14 cellular contexts compared by ENCODE assay signal in genomic region chr4:33837043-33837442, GRCh38.
DNase-seq lines count a peak whose midpoint lies in the region; ATAC-seq and TF ChIP-seq lines count a peak whose summit lies in the region.
"Had no signal": no experiment of that assay in that cellular context is flagged by ENCODE, and none has a peak within 500 bp of the region (broad histone marks: within the 10 kb centered on the region; RNA-seq: fewer than 3 reads in every experiment).

No MANE protein-coding gene starts in this region.

- H3K4me3 Mint-ChIP-seq in MCF 10A (ENCODE audit: unreplicated experiment) = no peak overlapping the region
- H3K4me3 Mint-ChIP-seq: activated CD8-positive, alpha-beta T cell treated with anti-CD3 and anti-CD28 coated beads, Interleukin-2, amount 10 ng/mL, durations not matched to agents 7 days and 5 days; activated naive CD4-positive, alpha-beta T cell treated with anti-CD3 and anti-CD28 coated beads for 36 hours; dendritic cell treated with granulocyte-macrophage colony-stimulating factor and Interleukin-4, amounts not matched to agents 40 ng/mL and 50 ng/mL, for 4 days had no signal

- no peak for ATAC-seq in GM18505 (IDR thresholded peaks at IDR 0.05; ENCODE audit: unreplicated experiment)
- ATAC-seq: activated CD8-positive, alpha-beta T cell treated with anti-CD3 and anti-CD28 coated beads, Interleukin-2, amount 10 ng/mL, durations not matched to agents 7 days and 5 days had no signal

- TF ChIP-seq CTCF in MCF 10A (IDR thresholded peaks at IDR 0.05; ENCODE audit: unreplicated experiment) (no peak), breast epithelium (IDR thresholded peaks at IDR 0.05) (no peak), foreskin fibroblast (IDR thresholded peaks at IDR 0.05; ENCODE audit: low read depth, low read length) (no peak)

- no peak overlapping the region for H3K27ac ChIP-seq in breast epithelium
- H3K27ac ChIP-seq: 22Rv1, tibial nerve had no signal

- intact Hi-C loops in MCF 10A (cut with micrococcal nuclease) = no loop called here
- intact Hi-C loops in breast epithelium (cut with DNase I; ENCODE audit: low total_unique reads) = no loop called here

- POLR2A ChIA-PET in MCF 10A (lab: Yijun Ruan, JAX) = interaction anchor here (0.5 kb wide), 1 partner anchor 312 kb away, joined by 3 read pairs; no protein-coding TSS in a partner anchor

- H3K27ac Mint-ChIP-seq in MCF 10A (ENCODE audit: low read depth, unreplicated experiment) = no peak overlapping the region
- H3K27ac Mint-ChIP-seq: activated CD8-positive, alpha-beta T cell treated with anti-CD3 and anti-CD28 coated beads, Interleukin-2, amount 10 ng/mL, durations not matched to agents 7 days and 5 days; activated naive CD4-positive, alpha-beta T cell treated with anti-CD3 and anti-CD28 coated beads for 36 hours; dendritic cell treated with granulocyte-macrophage colony-stimulating factor and Interleukin-4, amounts not matched to agents 40 ng/mL and 50 ng/mL, for 4 days had no signal

- CTCF ChIA-PET in MCF 10A (lab: Yijun Ruan, JAX) = interaction anchor here (0.6 kb wide), 1 partner anchor 79 kb away, joined by 3 read pairs; no protein-coding TSS in a partner anchor

- no peaks in the 10 kb centered on the region for H3K36me3 ChIP-seq in breast epithelium
- H3K36me3 ChIP-seq: tibial nerve had no signal

- peaks cover 6% of the 10 kb centered on the region for H3K4me1 Mint-ChIP-seq in MCF 10A (ENCODE audit: insufficient read depth, unreplicated experiment)

- no peaks in the 10 kb centered on the region for H3K27me3 ChIP-seq in breast epithelium
- H3K27me3 ChIP-seq: tibial nerve had no signal

- DNase-seq in MCF 10A (ENCODE audit: unreplicated experiment) (peak; percentile 6), breast epithelium (ENCODE audit: low spot score in 2 of 2) (no peak), amniotic epithelial cell (ENCODE audit: low read depth) (peak; percentile 88), foreskin fibroblast (peak; percentile 65 to 79), NCI-H748 (lab: John Stamatoyannopoulos, UW; ENCODE audit: unreplicated experiment) (no peak), SIG-M5 treated with dmso at 0.1 percent for 504 hours (lab: John Stamatoyannopoulos, UW; ENCODE audit: unreplicated experiment) (no peak)
- no peak for DNase-seq in activated CD4-positive, alpha-beta T cell treated with anti-CD3 and anti-CD28 coated beads for 1 hour
- DNase-seq: activated CD8-positive, alpha-beta T cell treated with anti-CD3 and anti-CD28 coated beads, Interleukin-2, amount 10 ng/mL, durations not matched to agents 7 days and 5 days; activated naive CD4-positive, alpha-beta T cell treated with anti-CD3 and anti-CD28 coated beads for 36 hours; glutamatergic neuron had no signal

- H3K4me1 ChIP-seq in breast epithelium = no peaks in the 10 kb centered on the region
- H3K4me1 ChIP-seq: tibial nerve had no signal

- no peaks in the 10 kb centered on the region for H3K27me3 Mint-ChIP-seq in MCF 10A (ENCODE audit: insufficient read depth, unreplicated experiment)
- H3K27me3 Mint-ChIP-seq: dendritic cell treated with granulocyte-macrophage colony-stimulating factor and Interleukin-4, amounts not matched to agents 40 ng/mL and 50 ng/mL, for 4 days had no signal

- TF ChIP-seq POLR2A in breast epithelium (IDR thresholded peaks at IDR 0.05) (no peak), GM18505 (IDR thresholded peaks at IDR 0.05; ENCODE audit: borderline replicate concordance, extremely low read depth, insufficient read depth, insufficient read length) (no peak)

- H3K9me3 ChIP-seq in breast epithelium = no peaks in the 10 kb centered on the region
- H3K9me3 ChIP-seq: tibial nerve had no signal

- H3K4me3 ChIP-seq in breast epithelium (no peak overlapping the region), foreskin fibroblast (ENCODE audit: low read depth in 1 of 2, low read length in 2 of 2) (no peak overlapping the region)
- H3K4me3 ChIP-seq: tibial nerve had no signal

- no TSS peak for BruUV-seq in MCF 10A (replicated peaks; lab: Mats Ljungman, UMichigan)

- H3K9me3 Mint-ChIP-seq in MCF 10A (ENCODE audit: unreplicated experiment) = no peaks in the 10 kb centered on the region

- no peaks in the 10 kb centered on the region for H3K36me3 Mint-ChIP-seq in MCF 10A (ENCODE audit: insufficient read depth, unreplicated experiment)

Comparison
In these comparisons a context has a peak if more than half of its experiments do, and no peak if none do; other contexts are left out.
1. DNase-seq: peak in MCF 10A (single experiment), amniotic epithelial cell (single experiment) and foreskin fibroblast (2 of 2); none in breast epithelium (0 of 2), NCI-H748 (single experiment), SIG-M5 treated with dmso at 0.1 percent for 504 hours (single experiment) and activated CD4-positive, alpha-beta T cell treated with anti-CD3 and anti-CD28 coated beads for 1 hour (single experiment).